In the genomic region with DNA sequence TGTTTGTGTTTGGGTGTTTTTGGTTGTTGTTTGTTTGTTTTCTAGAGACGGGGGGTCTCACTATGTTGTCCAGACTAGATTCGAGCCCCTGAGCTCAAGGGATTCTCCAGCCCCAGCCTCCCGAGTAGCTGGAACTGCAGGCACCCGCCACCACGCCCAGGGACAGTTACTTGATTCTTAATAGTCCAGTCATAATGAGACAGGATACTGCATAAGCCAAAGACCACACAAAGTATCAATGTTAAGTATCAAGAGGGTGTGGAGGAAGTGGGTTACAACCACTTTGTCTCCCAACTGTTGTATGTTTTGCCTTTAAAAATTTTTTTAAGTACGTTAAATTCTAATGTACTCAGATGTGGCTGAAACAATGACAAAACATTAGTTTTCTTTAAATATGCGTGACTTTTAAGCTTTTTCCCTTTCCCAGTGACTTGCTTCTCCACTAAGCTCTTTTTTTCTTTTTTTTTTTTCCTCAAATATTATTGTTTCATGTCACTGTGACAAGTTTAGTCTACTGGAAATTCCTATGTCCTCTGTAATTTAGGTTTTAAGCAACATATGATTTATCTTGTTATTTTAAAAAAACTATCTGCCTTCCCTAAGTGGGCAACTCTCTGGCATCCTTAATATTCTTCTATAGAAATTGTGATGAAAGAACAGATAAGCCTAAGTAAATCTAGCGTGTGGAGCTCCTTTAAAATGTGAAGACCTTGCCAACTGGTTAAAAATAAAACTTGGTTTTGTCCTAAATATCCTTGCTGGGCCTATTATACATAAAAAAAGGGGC, we compare ENCODE assay signal across 1 cellular context.
TF ChIP-seq lines count a peak whose summit lies in the region.

No MANE protein-coding gene starts in this region.

TF ChIP-seq in GM12878, 131 proteins besides CTCF, POLR2A, EP300 and RAD21:
- no peak for TF ChIP-seq TCF12 (IDR thresholded peaks at IDR 0.05; ENCODE audit: low read depth, low read length)
- TF ChIP-seq EED (IDR thresholded peaks at IDR 0.05; ENCODE audit: low read depth), result 0 out of 2 replicates have a peak, but pooled peaks have one; percentile 58
- TF ChIP-seq HSF1 (IDR thresholded peaks at IDR 0.05; ENCODE audit: low read depth, low read length), result no peak
- peak; percentile 41; the same call in 1 of the 2 replicates for TF ChIP-seq CBFB (IDR thresholded peaks at IDR 0.05; ENCODE audit: low read depth)
- no peak for TF ChIP-seq ZNF24 (IDR thresholded peaks at IDR 0.05)
- TF ChIP-seq ZNF384 (IDR thresholded peaks at IDR 0.05; ENCODE audit: borderline replicate concordance, low read depth, low read length), result no peak
- peak; percentile 65; the same call in 1 of the 2 replicates for TF ChIP-seq CBX5 (IDR thresholded peaks at IDR 0.05; ENCODE audit: low read depth)
- no peak for TF ChIP-seq SUPT20H (IDR thresholded peaks at IDR 0.05; ENCODE audit: borderline replicate concordance, control insufficient read depth, low read depth, low read length)
- no peak for TF ChIP-seq GABPA (IDR thresholded peaks at IDR 0.05; ENCODE audit: low read depth)
- TF ChIP-seq IRF4 (IDR thresholded peaks at IDR 0.05; ENCODE audit: low read depth, low read length), result peak; percentile 65; the same call in 1 of the 2 replicates
- no peak for TF ChIP-seq NFXL1 (IDR thresholded peaks at IDR 0.05; ENCODE audit: borderline replicate concordance)
- no peak for TF ChIP-seq ZBTB40 (IDR thresholded peaks at IDR 0.05; ENCODE audit: borderline replicate concordance)
- 0 out of 2 replicates have a peak, but pooled peaks have one; percentile 47 for TF ChIP-seq FOXM1 (IDR thresholded peaks at IDR 0.05; ENCODE audit: low read depth, low read length)
- peak in 1 of 2 experiments; percentile 70; a peak in 1 of 4 replicates for TF ChIP-seq ETV6 (conservative IDR thresholded peaks at IDR 0.05 in 1 of 2, IDR thresholded peaks at IDR 0.05 in 1 of 2; ENCODE audit: borderline replicate concordance in 1 of 2, low read depth in 1 of 2)
- TF ChIP-seq KDM1A (IDR thresholded peaks at IDR 0.05; ENCODE audit: borderline replicate concordance), result no peak
- TF ChIP-seq ZNF622 (IDR thresholded peaks at IDR 0.05), result no peak
- TF ChIP-seq, protein P1, sequence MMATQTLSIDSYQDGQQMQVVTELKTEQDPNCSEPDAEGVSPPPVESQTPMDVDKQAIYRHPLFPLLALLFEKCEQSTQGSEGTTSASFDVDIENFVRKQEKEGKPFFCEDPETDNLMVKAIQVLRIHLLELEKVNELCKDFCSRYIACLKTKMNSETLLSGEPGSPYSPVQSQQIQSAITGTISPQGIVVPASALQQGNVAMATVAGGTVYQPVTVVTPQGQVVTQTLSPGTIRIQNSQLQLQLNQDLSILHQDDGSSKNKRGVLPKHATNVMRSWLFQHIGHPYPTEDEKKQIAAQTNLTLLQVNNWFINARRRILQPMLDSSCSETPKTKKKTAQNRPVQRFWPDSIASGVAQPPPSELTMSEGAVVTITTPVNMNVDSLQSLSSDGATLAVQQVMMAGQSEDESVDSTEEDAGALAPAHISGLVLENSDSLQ (IDR thresholded peaks at IDR 0.05), result no peak
- no peak for TF ChIP-seq NRF1 (conservative IDR thresholded peaks at IDR 0.05; ENCODE audit: low read depth, low read length)
- peak; percentile 95 for TF ChIP-seq RUNX3 (IDR thresholded peaks at IDR 0.05; ENCODE audit: low read length)
- TF ChIP-seq SMARCA5 (IDR thresholded peaks at IDR 0.05), result no peak
- TF ChIP-seq MTA3 (IDR thresholded peaks at IDR 0.05; ENCODE audit: borderline replicate concordance, low read length), result 0 out of 2 replicates have a peak, but pooled peaks have one; percentile 48
- TF ChIP-seq, protein P2, sequence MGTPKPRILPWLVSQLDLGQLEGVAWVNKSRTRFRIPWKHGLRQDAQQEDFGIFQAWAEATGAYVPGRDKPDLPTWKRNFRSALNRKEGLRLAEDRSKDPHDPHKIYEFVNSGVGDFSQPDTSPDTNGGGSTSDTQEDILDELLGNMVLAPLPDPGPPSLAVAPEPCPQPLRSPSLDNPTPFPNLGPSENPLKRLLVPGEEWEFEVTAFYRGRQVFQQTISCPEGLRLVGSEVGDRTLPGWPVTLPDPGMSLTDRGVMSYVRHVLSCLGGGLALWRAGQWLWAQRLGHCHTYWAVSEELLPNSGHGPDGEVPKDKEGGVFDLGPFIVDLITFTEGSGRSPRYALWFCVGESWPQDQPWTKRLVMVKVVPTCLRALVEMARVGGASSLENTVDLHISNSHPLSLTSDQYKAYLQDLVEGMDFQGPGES (IDR thresholded peaks at IDR 0.05), result no peak
- TF ChIP-seq JUNB (IDR thresholded peaks at IDR 0.05), result peak; percentile 78
- TF ChIP-seq E2F4 (IDR thresholded peaks at IDR 0.05; ENCODE audit: low read depth, low read length), result no peak
- peak; percentile 80 for TF ChIP-seq NFIC (IDR thresholded peaks at IDR 0.05; ENCODE audit: low read depth, low read length)
- TF ChIP-seq EZH2 (IDR thresholded peaks at IDR 0.05; ENCODE audit: borderline replicate concordance, control insufficient read depth, low read depth, low read length), result no peak
- 0 out of 2 replicates have a peak, but pooled peaks have one; percentile 12 for TF ChIP-seq BCL11A (IDR thresholded peaks at IDR 0.05; ENCODE audit: low read depth, low read length)
- no peak for TF ChIP-seq SREBF2 (IDR thresholded peaks at IDR 0.05; ENCODE audit: low read length)
- TF ChIP-seq PRDM15 (CRISPR knock-in tag; IDR thresholded peaks at IDR 0.05), result no peak
- TF ChIP-seq BMI1 (IDR thresholded peaks at IDR 0.05; ENCODE audit: borderline replicate concordance), result no peak
- TF ChIP-seq, protein P3, sequence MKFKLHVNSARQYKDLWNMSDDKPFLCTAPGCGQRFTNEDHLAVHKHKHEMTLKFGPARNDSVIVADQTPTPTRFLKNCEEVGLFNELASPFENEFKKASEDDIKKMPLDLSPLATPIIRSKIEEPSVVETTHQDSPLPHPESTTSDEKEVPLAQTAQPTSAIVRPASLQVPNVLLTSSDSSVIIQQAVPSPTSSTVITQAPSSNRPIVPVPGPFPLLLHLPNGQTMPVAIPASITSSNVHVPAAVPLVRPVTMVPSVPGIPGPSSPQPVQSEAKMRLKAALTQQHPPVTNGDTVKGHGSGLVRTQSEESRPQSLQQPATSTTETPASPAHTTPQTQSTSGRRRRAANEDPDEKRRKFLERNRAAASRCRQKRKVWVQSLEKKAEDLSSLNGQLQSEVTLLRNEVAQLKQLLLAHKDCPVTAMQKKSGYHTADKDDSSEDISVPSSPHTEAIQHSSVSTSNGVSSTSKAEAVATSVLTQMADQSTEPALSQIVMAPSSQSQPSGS (IDR thresholded peaks at IDR 0.05; ENCODE audit: low read length), result peak; percentile 46; the same call in 1 of the 2 replicates
- TF ChIP-seq CREM (IDR thresholded peaks at IDR 0.05; ENCODE audit: low read depth), result 0 out of 2 replicates have a peak, but pooled peaks have one; percentile 43
- peak; percentile 35; the same call in 1 of the 2 replicates for TF ChIP-seq SPI1 (IDR thresholded peaks at IDR 0.05; ENCODE audit: borderline replicate concordance, insufficient read depth, low read depth, low read length)
- TF ChIP-seq YY1 (IDR thresholded peaks at IDR 0.05; ENCODE audit: low read depth, low read length), result no peak
- TF ChIP-seq, protein P4, sequence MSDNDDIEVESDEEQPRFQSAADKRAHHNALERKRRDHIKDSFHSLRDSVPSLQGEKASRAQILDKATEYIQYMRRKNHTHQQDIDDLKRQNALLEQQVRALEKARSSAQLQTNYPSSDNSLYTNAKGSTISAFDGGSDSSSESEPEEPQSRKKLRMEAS (IDR thresholded peaks at IDR 0.05; ENCODE audit: low read depth, low read length), result no peak
- TF ChIP-seq ASH2L (IDR thresholded peaks at IDR 0.05; ENCODE audit: borderline replicate concordance, low read depth), result no peak
TF ChIP-seq in GM12878: peak in this region for 14.
